ENCODE assay signal across 10 cellular contexts in the genomic region with DNA sequence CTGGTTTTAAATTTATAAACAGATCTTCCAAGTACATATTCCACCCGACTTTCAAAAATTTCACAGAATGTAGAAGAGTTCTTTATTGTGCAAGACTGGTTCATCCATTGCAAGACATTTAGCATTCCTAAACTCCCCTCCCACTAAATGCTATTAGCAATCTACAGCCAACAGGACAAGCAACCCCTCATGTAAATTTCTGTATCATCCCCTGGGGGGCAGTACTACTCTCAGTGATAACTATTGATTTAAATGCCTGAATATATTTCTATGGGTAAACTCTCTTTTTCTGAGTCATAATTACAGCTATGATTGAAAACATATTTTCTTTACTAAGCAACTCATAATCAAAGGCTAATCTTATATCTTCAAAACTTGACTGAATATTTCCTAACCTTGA. TPM values are rescaled to one million over a fixed set of nuclear protein-coding genes. Genes with fewer than 3 reads are reported as not detected.
DNase-seq lines count a peak whose midpoint lies in the region; ATAC-seq and TF ChIP-seq lines count a peak whose summit lies in the region.
"Had no signal": no experiment of that assay in that cellular context is flagged by ENCODE, and none has a peak within 500 bp of the region (broad histone marks: within the 10 kb centered on the region; RNA-seq: fewer than 3 reads in every experiment).

No MANE protein-coding gene starts in this region.

- no peaks in the 10 kb centered on the region for H3K4me1 ChIP-seq in MM.1S (ENCODE audit: low read length)

- no peak overlapping the region for H2AFZ ChIP-seq in MM.1S (ENCODE audit: low read length)

- H4K20me1 ChIP-seq in MM.1S (ENCODE audit: insufficient read depth, low read length), result no peaks in the 10 kb centered on the region; the same call in 1 of the 2 replicates

- no peaks in the 10 kb centered on the region for H3K9me3 ChIP-seq in MM.1S (replicated peaks; ENCODE audit: insufficient read depth, low read length)
- H3K9me3 ChIP-seq: MG63 had no signal

- no peaks in the 10 kb centered on the region for H3K9me2 ChIP-seq in MM.1S (replicated peaks; ENCODE audit: insufficient read depth, low read length)

- H3K4me3 ChIP-seq in MM.1S (ENCODE audit: low read length) (no peak overlapping the region), choroid plexus epithelial cell (ENCODE audit: low read depth, low read length) (no peak overlapping the region)
- H3K4me3 ChIP-seq: MG63 had no signal

- H3F3A ChIP-seq in MM.1S (ENCODE audit: insufficient read depth, low read length), result no peaks in the 10 kb centered on the region

- H3K27ac ChIP-seq in MM.1S (ENCODE audit: low read length), result no peak overlapping the region

- peak; percentile 35 for TF ChIP-seq CTCF in MM.1S (IDR thresholded peaks at IDR 0.05; ENCODE audit: low read length)
- TF ChIP-seq CTCF in choroid plexus epithelial cell (conservative IDR thresholded peaks at IDR 0.05; ENCODE audit: low read depth, low read length), result peak; percentile 56

- H3K27me3 ChIP-seq in MM.1S (replicated peaks; ENCODE audit: insufficient read depth, low read length), result no peaks in the 10 kb centered on the region
- H3K27me3 ChIP-seq: MG63 had no signal

- H3K79me2 ChIP-seq in MM.1S (ENCODE audit: low read length), result peaks cover 32% of the 10 kb centered on the region

- DNase-seq in NCI-H524 (lab: John Stamatoyannopoulos, UW) (peak; percentile 23 to 36), NCI-H524 treated with DMSO at 0.1 percent for 48 hours (lab: John Stamatoyannopoulos, UW) (no peak), MM.1S (no peak), choroid plexus epithelial cell (ENCODE audit: low read depth) (peak; percentile 68), renal cortical epithelial cell (ENCODE audit: low read depth) (peak; percentile 34)
- DNase-seq: caudate nucleus, MG63 had no signal

- ATAC-seq in HG02588 (IDR thresholded peaks at IDR 0.05; ENCODE audit: unreplicated experiment), result no peak
- no peak for ATAC-seq in HG02759 (IDR thresholded peaks at IDR 0.05; ENCODE audit: unreplicated experiment)
- no peak for ATAC-seq in GM21360 (IDR thresholded peaks at IDR 0.05; ENCODE audit: unreplicated experiment)

- peaks cover 4% of the 10 kb centered on the region; the same call in 1 of the 2 replicates for H3K36me3 ChIP-seq in MM.1S (replicated peaks; ENCODE audit: insufficient read depth, low read length)
- H3K36me3 ChIP-seq: MG63 had no signal

- H3K9ac ChIP-seq in MM.1S (ENCODE audit: low read length), result no peak overlapping the region

- no peak overlapping the region for H3K4me2 ChIP-seq in MM.1S (ENCODE audit: low read depth, low read length)

RNA-seq across cellular contexts. Expression of a gene that starts 10.7 kb away (rescaled TPM):
- 1.9 and 4.7 TPM in 2 replicates for total RNA-seq in renal cortical epithelial cell

RNA-seq across cellular contexts. Expression of a gene that starts 48.5 kb away (rescaled TPM):
- 3.0 and 4.0 TPM in 2 replicates for total RNA-seq in renal cortical epithelial cell

RNA-seq across cellular contexts. Expression of a gene that starts 48.6 kb away (rescaled TPM):
- 13.5 and 17.7 TPM in 2 replicates for total RNA-seq in renal cortical epithelial cell

Comparison
In these comparisons a context has a peak if more than half of its experiments do, and no peak if none do; other contexts are left out.
1. DNase-seq: peak in NCI-H524 (2 of 2), choroid plexus epithelial cell (single experiment) and renal cortical epithelial cell (single experiment); none in NCI-H524 treated with DMSO at 0.1 percent for 48 hours (single experiment) and MM.1S (single experiment).